In genomic region chr9:33249087-33249657, GRCh38 we compare ENCODE assay signal across 10 cellular contexts. TPM values are rescaled to one million over a fixed set of nuclear protein-coding genes. Genes with fewer than 3 reads are reported as not detected.
DNase-seq lines count a peak whose midpoint lies in the region; ATAC-seq, FAIRE-seq and TF ChIP-seq lines count a peak whose summit lies in the region.
"Had no signal": no experiment of that assay in that cellular context is flagged by ENCODE, and none has a peak within 500 bp of the region (broad histone marks: within the 10 kb centered on the region; RNA-seq: fewer than 3 reads in every experiment).

No MANE protein-coding gene starts in this region.

- intact Hi-C loops in K562 (cut with micrococcal nuclease) = no loop called here

- H3K4me1 ChIP-seq in K562 (replicated peaks in 1 of 2; ENCODE audit: control insufficient read depth in 2 of 2, insufficient read depth in 2 of 2, low read length in 2 of 2) = no peaks in the 10 kb centered on the region

- no peaks in the 10 kb centered on the region for H3K27me3 Mint-ChIP-seq in T-cell

- WGBS in K562 (ENCODE audit: insufficient coverage, low coverage, missing lambda C conversion rate) = 48% methylated on average over 4 of the region's 6 CpGs

- no TSS peak for BruUV-seq in K562 (replicated peaks; lab: Mats Ljungman, UMichigan)

- no peak for TF ChIP-seq CTCF in GM12865 (IDR thresholded peaks at IDR 0.05; ENCODE audit: insufficient read depth, low read depth, low read length, missing control alignments)
- TF ChIP-seq CTCF in K562 (IDR thresholded peaks at IDR 0.05 in 2 of 3, conservative IDR thresholded peaks at IDR 0.05 in 1 of 3; ENCODE audit: insufficient read depth in 2 of 3, low read depth in 1 of 3, low read length in 3 of 3) = no peak
- no peak for TF ChIP-seq CTCF in GM13977 (IDR thresholded peaks at IDR 0.05; ENCODE audit: extremely low read depth, insufficient read depth, missing control alignments)

- POLR2A ChIA-PET in K562 (lab: Yijun Ruan, JAX) (interaction anchor here (0.6 to 2.6 kb wide), 7 partner anchors 9 to 356 kb away, joined by 3 to 10 read pairs (median 5); partner anchors contain the start of genes BAG1, CHMP5 and SPINK4), T-cell (lab: Charles Lee) (no interaction called here)

- H3K4me3 ChIP-seq in GM12865 (ENCODE audit: low read depth, low read length) (no peak overlapping the region), K562 (no peak overlapping the region)

- no peaks in the 10 kb centered on the region for H3K9me1 ChIP-seq in K562 (ENCODE audit: control insufficient read depth, insufficient read depth, low read length)

- no peaks in the 10 kb centered on the region for H3K27me3 ChIP-seq in K562 (ENCODE audit: control insufficient read depth in 2 of 2, insufficient read depth in 2 of 2, low read length in 2 of 2)

- no peaks in the 10 kb centered on the region; the same call in 1 of the 2 replicates for H4K20me1 ChIP-seq in K562 (replicated peaks; ENCODE audit: control insufficient read depth, insufficient read depth, low read length)

- H3K4me3 Mint-ChIP-seq in T-cell = no peak overlapping the region

- TF ChIP-seq EP300 in K562 (IDR thresholded peaks at IDR 0.05; ENCODE audit: low read length) = no peak

- no peak for TF ChIP-seq RAD21 in K562 (CRISPR knock-in tag; conservative IDR thresholded peaks at IDR 0.05 in 1 of 2, IDR thresholded peaks at IDR 0.05 in 1 of 2)

- H2AFZ ChIP-seq in K562 (ENCODE audit: low read depth, low read length) = no peak overlapping the region

- no peaks in the 10 kb centered on the region for H3K9me3 ChIP-seq in K562 (replicated peaks; ENCODE audit: control insufficient read depth, insufficient read depth, low read depth, low read length)

- peak; percentile 64 for ATAC-seq in GM19438 (IDR thresholded peaks at IDR 0.05; ENCODE audit: low read depth, unreplicated experiment)
- peak; percentile 33 for ATAC-seq in HG03060 (IDR thresholded peaks at IDR 0.05; ENCODE audit: low read depth, unreplicated experiment)
- peak; percentile 31; the same call in 2 of the 3 replicates for ATAC-seq in K562
- no peak for ATAC-seq in T-cell (replicated peaks in 1 of 4)
- ATAC-seq in HG03039 (IDR thresholded peaks at IDR 0.05; ENCODE audit: unreplicated experiment) = no peak

- TF ChIP-seq POLR2A in K562 (conservative IDR thresholded peaks at IDR 0.05) = no peak

- H3K27ac Mint-ChIP-seq in T-cell = no peak overlapping the region

- FAIRE-seq in K562 (lab: Jason Lieb, UNC) = no peak

- H3K27ac ChIP-seq in K562 (ENCODE audit: extremely low read depth, low read depth, low read length) = no peak overlapping the region

- H3K36me3 Mint-ChIP-seq in T-cell = peaks cover 17% of the 10 kb centered on the region

- peak; percentile 58 for DNase-seq in GM12865 (ENCODE audit: low read depth)
- DNase-seq in K562 (ENCODE audit: extremely low read depth in 1 of 4, low spot score in 3 of 4) = no peak
- no peak for DNase-seq in T-cell
- no peak for DNase-seq in GM13977 (ENCODE audit: low spot score)
- no peak for DNase-seq in NCI-H128 (lab: John Stamatoyannopoulos, UW; ENCODE audit: unreplicated experiment)
- DNase-seq: NCI-H510A treated with DMSO at 0.1 percent for 48 hours had no signal

- H3K79me2 ChIP-seq in K562 (ENCODE audit: control insufficient read depth, insufficient read depth, low read length) = no peaks in the 10 kb centered on the region

- H3K9ac ChIP-seq in K562 (ENCODE audit: insufficient read depth in 1 of 2, low read depth in 2 of 2, low read length in 2 of 2) = no peak overlapping the region

- in situ Hi-C loops in K562 (cut with MboI) = loop anchor here (25.0 kb wide), 2 partner anchors 687 to 862 kb away; partner anchors contain the start of genes ACO1, NDUFB6, SMIM27 and TOPORS
- in situ Hi-C loops in GM13977 (cut with MboI; ENCODE audit: low pct_unique_long_range_greater_than_20kb, low sequenced_read_pairs, unreplicated experiment) = no loop called here

- H3K36me3 ChIP-seq in K562 (ENCODE audit: control insufficient read depth, insufficient read depth, low read length) = peaks cover 20% of the 10 kb centered on the region; the same call in 2 of the 3 replicates

- no peak overlapping the region for H3K4me2 ChIP-seq in K562 (ENCODE audit: insufficient read depth, low read length)

- no peaks in the 10 kb centered on the region for H3K9me3 Mint-ChIP-seq in T-cell

- CTCF ChIA-PET in K562 (lab: Yijun Ruan, JAX; ENCODE audit: low intra/inter-chr PET ratio) = interaction anchor here (0.5 kb wide), 1 partner anchor 1294 kb away, joined by 3 read pairs; no protein-coding TSS in a partner anchor
- CTCF ChIA-PET in T-cell (lab: Charles Lee) = no interaction called here

- no peaks in the 10 kb centered on the region for H3K4me1 Mint-ChIP-seq in T-cell

RNA-seq across cellular contexts. Expression of gene SPINK4, which starts 9.2 kb away (rescaled TPM):
- not detected in 2 replicates for total RNA-seq in K562 (2011; cell fraction: chromatin; rRNA removed; ENCODE audit: low replicate concordance)
- not detected in 2 replicates for total RNA-seq in K562 (2011; cell fraction: nucleolus; rRNA removed)
- not detected in 2 replicates for total RNA-seq in K562 (2011; cell fraction: nucleoplasm; rRNA removed)
- total RNA-seq in K562 (2014; rRNA removed) = not detected in 2 replicates
- total RNA-seq in K562 (2014; rRNA removed; fragmentation: Illumina TruSeq; extraction: Trizol) = 1.1 and 1.6 TPM in 2 replicates
- total RNA-seq in K562 (2015; rRNA removed; fragmentation: Illumina TruSeq; extraction: Trizol) = not detected in 2 replicates
- total RNA-seq in K562 (2021) = 0.80 TPM in 1 of 2 replicates, not detected in the other
- 0.74 and 1.1 TPM in 2 replicates for polyA plus RNA-seq in K562 (2011; rRNA removed)
- 1.3 TPM in 1 of 2 replicates, not detected in the other for polyA plus RNA-seq in K562 (2011; cell fraction: cytosol; rRNA removed)
- polyA plus RNA-seq in K562 (2011; cell fraction: nucleus; rRNA removed) = not detected in 2 replicates
- polyA plus RNA-seq in K562 (2012) = 0.92 and 2.0 TPM in 2 replicates
- 2.0 and 2.1 TPM in 2 replicates for polyA plus RNA-seq in K562 (2014; fragmentation: Illumina TruSeq; extraction: Trizol)
- 1 to 10 TPM; 3.9 to 5.5 TPM for polyA plus RNA-seq in K562 (2014; fragmentation: Nextera tagmentation; extraction: Ambion mirVana)
- polyA plus RNA-seq in K562 (2014; rRNA removed) = 2.1 and 5.1 TPM in 2 replicates
- not detected in 2 replicates for polyA minus RNA-seq in K562 (2011; rRNA and poly(A)+ RNA removed)
- 11.9 and 19.0 TPM in 2 replicates for polyA minus RNA-seq in K562 (2011; cell fraction: cytosol; rRNA and poly(A)+ RNA removed)
- 3.2 TPM in 1 of 2 replicates, not detected in the other for polyA minus RNA-seq in K562 (2011; cell fraction: nucleus; rRNA and poly(A)+ RNA removed)
- not detected for total RNA-seq in T-cell
- total RNA-seq: skeletal muscle tissue had no signal

RNA-seq across cellular contexts. Expression of gene BAG1, which starts 15.3 kb away (rescaled TPM):
- total RNA-seq in K562 (2011; cell fraction: chromatin; rRNA removed; ENCODE audit: low replicate concordance) = 64.8 and 75.0 TPM in 2 replicates
- total RNA-seq in K562 (2011; cell fraction: nucleolus; rRNA removed) = 51.1 and 58.0 TPM in 2 replicates
- 69.4 and 101 TPM in 2 replicates for total RNA-seq in K562 (2011; cell fraction: nucleoplasm; rRNA removed)
- total RNA-seq in K562 (2014; rRNA removed) (76.1 and 106 TPM in 2 replicates), K562 (2014; rRNA removed; fragmentation: Illumina TruSeq; extraction: Trizol) (56.0 and 57.6 TPM in 2 replicates), K562 (2015; rRNA removed; fragmentation: Illumina TruSeq; extraction: Trizol) (56.0 and 59.2 TPM in 2 replicates), K562 (2021) (86.6 and 94.5 TPM in 2 replicates), T-cell (10 to 100 TPM; 59.4 to 69.9 (median 62.4) TPM)
- polyA plus RNA-seq in K562 (2011; rRNA removed) (30.3 and 46.1 TPM in 2 replicates), K562 (2014; fragmentation: Illumina TruSeq; extraction: Trizol) (56.9 and 60.0 TPM in 2 replicates), K562 (2014; fragmentation: Nextera tagmentation; extraction: Ambion mirVana) (10 to 100 TPM in 1 of 2 experiments, 1 to 10 TPM in 1; 9.7 to 10.0 TPM), K562 (2014; rRNA removed) (103 and 120 TPM in 2 replicates)
- polyA plus RNA-seq in K562 (2011; cell fraction: cytosol; rRNA removed) = 22.2 and 23.4 TPM in 2 replicates
- 22.2 and 25.2 TPM in 2 replicates for polyA plus RNA-seq in K562 (2011; cell fraction: nucleus; rRNA removed)
- 56.8 and 58.7 TPM in 2 replicates for polyA plus RNA-seq in K562 (2012)
- 26.4 TPM in 2 replicates for polyA minus RNA-seq in K562 (2011; rRNA and poly(A)+ RNA removed)
- 13.6 and 14.4 TPM in 2 replicates for polyA minus RNA-seq in K562 (2011; cell fraction: cytosol; rRNA and poly(A)+ RNA removed)
- 27.6 and 40.3 TPM in 2 replicates for polyA minus RNA-seq in K562 (2011; cell fraction: nucleus; rRNA and poly(A)+ RNA removed)

RNA-seq across cellular contexts. Expression of gene CHMP5, which starts 15.7 kb away (rescaled TPM):
- total RNA-seq in K562 (2011; cell fraction: chromatin; rRNA removed; ENCODE audit: low replicate concordance) = 5.5 and 19.4 TPM in 2 replicates
- 4.7 and 5.7 TPM in 2 replicates for total RNA-seq in K562 (2011; cell fraction: nucleolus; rRNA removed)
- total RNA-seq in K562 (2011; cell fraction: nucleoplasm; rRNA removed) = 14.0 and 18.7 TPM in 2 replicates
- 34.2 and 42.8 TPM in 2 replicates for total RNA-seq in K562 (2014; rRNA removed)
- total RNA-seq in K562 (2014; rRNA removed; fragmentation: Illumina TruSeq; extraction: Trizol) = 59.9 and 71.6 TPM in 2 replicates
- 33.8 and 36.5 TPM in 2 replicates for total RNA-seq in K562 (2015; rRNA removed; fragmentation: Illumina TruSeq; extraction: Trizol)
- 36.0 and 39.3 TPM in 2 replicates for total RNA-seq in K562 (2021)
- 53.3 and 67.2 TPM in 2 replicates for polyA plus RNA-seq in K562 (2011; rRNA removed)
- 9.2 and 27.3 TPM in 2 replicates for polyA plus RNA-seq in K562 (2011; cell fraction: cytosol; rRNA removed)
- polyA plus RNA-seq in K562 (2011; cell fraction: nucleus; rRNA removed) = 8.0 and 17.0 TPM in 2 replicates
- polyA plus RNA-seq in K562 (2012) = 38.2 and 46.2 TPM in 2 replicates
- 50.9 and 53.0 TPM in 2 replicates for polyA plus RNA-seq in K562 (2014; fragmentation: Illumina TruSeq; extraction: Trizol)
- polyA plus RNA-seq in K562 (2014; fragmentation: Nextera tagmentation; extraction: Ambion mirVana) = 100 to 1,000 TPM in 1 of 2 experiments, 10 to 100 TPM in 1; 99.5 to 105 TPM
- 53.0 and 54.9 TPM in 2 replicates for polyA plus RNA-seq in K562 (2014; rRNA removed)
- 50.1 and 53.8 TPM in 2 replicates for polyA minus RNA-seq in K562 (2011; rRNA and poly(A)+ RNA removed)
- 13.8 and 14.3 TPM in 2 replicates for polyA minus RNA-seq in K562 (2011; cell fraction: cytosol; rRNA and poly(A)+ RNA removed)
- polyA minus RNA-seq in K562 (2011; cell fraction: nucleus; rRNA and poly(A)+ RNA removed) = 4.0 and 5.9 TPM in 2 replicates
- total RNA-seq in T-cell = 10 to 100 TPM; 20.5 to 32.1 (median 30.8) TPM

RNA-seq across cellular contexts. Expression of gene NFX1, which starts 41.1 kb away (rescaled TPM):
- 66.7 and 97.6 TPM in 2 replicates for total RNA-seq in K562 (2011; cell fraction: chromatin; rRNA removed; ENCODE audit: low replicate concordance)
- total RNA-seq in K562 (2011; cell fraction: nucleolus; rRNA removed) = 38.2 and 46.5 TPM in 2 replicates
- 46.0 and 51.6 TPM in 2 replicates for total RNA-seq in K562 (2011; cell fraction: nucleoplasm; rRNA removed)
- total RNA-seq in K562 (2014; rRNA removed) (22.1 and 23.8 TPM in 2 replicates), K562 (2014; rRNA removed; fragmentation: Illumina TruSeq; extraction: Trizol) (26.3 and 28.7 TPM in 2 replicates), K562 (2015; rRNA removed; fragmentation: Illumina TruSeq; extraction: Trizol) (24.8 and 26.8 TPM in 2 replicates), K562 (2021) (29.9 and 30.8 TPM in 2 replicates), T-cell (10 to 100 TPM; 41.5 to 55.8 (median 48.5) TPM)
- polyA plus RNA-seq in K562 (2011; rRNA removed) (36.5 and 38.9 TPM in 2 replicates), K562 (2014; fragmentation: Illumina TruSeq; extraction: Trizol) (32.7 and 38.5 TPM in 2 replicates), K562 (2014; fragmentation: Nextera tagmentation; extraction: Ambion mirVana) (10 to 100 TPM in 1 of 2 experiments, 1 to 10 TPM in 1; 8.8 to 32.5 TPM), K562 (2014; rRNA removed) (24.0 TPM in 2 replicates)
- polyA plus RNA-seq in K562 (2011; cell fraction: cytosol; rRNA removed) = 37.3 and 38.7 TPM in 2 replicates
- 31.5 and 51.2 TPM in 2 replicates for polyA plus RNA-seq in K562 (2011; cell fraction: nucleus; rRNA removed)
- 24.7 and 28.0 TPM in 2 replicates for polyA plus RNA-seq in K562 (2012)
- polyA minus RNA-seq in K562 (2011; rRNA and poly(A)+ RNA removed) = 86.2 and 99.5 TPM in 2 replicates
- polyA minus RNA-seq in K562 (2011; cell fraction: cytosol; rRNA and poly(A)+ RNA removed) = 17.6 and 30.2 TPM in 2 replicates
- polyA minus RNA-seq in K562 (2011; cell fraction: nucleus; rRNA and poly(A)+ RNA removed) = 29.8 and 38.5 TPM in 2 replicates

Comparison
In these comparisons a context has a peak if more than half of its experiments do, and no peak if none do; other contexts are left out.
1. ATAC-seq: peak in GM19438 (single experiment), HG03060 (single experiment) and K562 (single experiment); none in T-cell (0 of 4) and HG03039 (single experiment).